Comparison of ENCODE assay signal across 27 cellular contexts in the genomic region with DNA sequence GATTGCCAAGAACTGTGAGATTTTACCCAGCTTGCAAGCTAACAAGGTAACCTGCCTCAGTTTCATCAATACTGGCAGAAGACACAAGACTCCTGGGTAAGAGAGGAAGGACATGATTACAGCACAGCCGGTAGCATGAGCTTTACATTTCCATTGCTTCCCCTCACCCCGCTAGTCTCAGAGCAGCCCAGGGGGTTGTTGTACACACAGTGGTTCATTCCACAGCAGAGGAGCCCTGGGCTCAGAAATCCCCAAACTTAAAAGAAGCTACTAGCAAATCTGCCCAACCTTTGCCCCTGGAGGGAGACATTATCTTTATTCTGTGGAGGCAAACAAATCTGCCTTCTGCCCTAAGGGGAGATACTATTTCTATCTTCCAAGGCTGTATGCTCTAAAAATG.
"Had no signal": no experiment of that assay in that cellular context is flagged by ENCODE, and none has a peak within 500 bp of the region (broad histone marks: within the 10 kb centered on the region; RNA-seq: fewer than 3 reads in every experiment).

No MANE protein-coding gene starts in this region.

- H3K27ac ChIP-seq: adrenal gland, VCaP had no signal

- H3K4me1 ChIP-seq: adrenal gland had no signal

- H3K36me3 ChIP-seq: adrenal gland, MG63 had no signal

- ATAC-seq: activated CD4-positive, alpha-beta T cell treated with anti-CD3 and anti-CD28 coated beads for 36 hours; activated T-cell treated with anti-CD3 and anti-CD28 coated beads, Interleukin-2, amount 50 U/mL, for 72 hours; Panc1; Right ventricle myocardium inferior had no signal

- DNase-seq: activated CD4-positive, alpha-beta memory T cell treated with anti-CD3 and anti-CD28 coated beads, Interleukin-2, amount 10 ng/mL, durations not matched to agents 7 days and 5 days; activated CD4-positive, alpha-beta T cell treated with anti-CD3 and anti-CD28 coated beads, Interleukin-2, amount 50 U/mL, for 1 hour; activated CD8-positive, alpha-beta memory T cell treated with anti-CD3 and anti-CD28 coated beads, Interleukin-2, amount 50 U/mL, for 4 hours; activated gamma-delta T cell treated with Interleukin-2 at 50 U/mL for 16 hours; activated naive CD4-positive, alpha-beta T cell treated with anti-CD3 and anti-CD28 coated beads, Interleukin-2, amount 50 U/mL, for 16 hours; activated naive CD8-positive, alpha-beta T cell treated with anti-CD3 and anti-CD28 coated beads, Interleukin-2, amount 10 ng/mL, durations not matched to agents 7 days and 5 days; activated T-cell treated with anti-CD3 and anti-CD28 coated beads, Interleukin-2, amount 50 U/mL, for 72 hours; adrenal gland; anterior cingulate cortex; cerebellar nuclear complex; MG63; MV-4-11; NCI-H1092 treated with DMSO at 0.1 percent for 48 hours; NCI-H1417 treated with DMSO at 0.1 percent for 48 hours; NCI-H1694 treated with DMSO at 0.1 percent for 48 hours; NCI-H2029 treated with DMSO at 0.1 percent for 48 hours; NCI-H510A treated with DMSO at 0.1 percent for 48 hours; NCI-H69; NK-92 treated with Interleukin-12 subunit alpha and Interleukin-12 subunit beta, amount 100 ng/mL, for 24 hours; OCI-M1; RPMI8226; SK-N-SH; T-helper 1 cell had no signal

- H3K9me3 ChIP-seq: adrenal gland, MG63, SK-N-SH had no signal

- H3K27me3 ChIP-seq: adrenal gland, MG63 had no signal

- H3K9ac ChIP-seq: SK-N-SH had no signal

- H3K4me2 ChIP-seq: SK-N-SH had no signal

- H3K4me3 ChIP-seq: adrenal gland, MG63 had no signal
